ENCODE assay signal across 30 cellular contexts in the genomic region with DNA sequence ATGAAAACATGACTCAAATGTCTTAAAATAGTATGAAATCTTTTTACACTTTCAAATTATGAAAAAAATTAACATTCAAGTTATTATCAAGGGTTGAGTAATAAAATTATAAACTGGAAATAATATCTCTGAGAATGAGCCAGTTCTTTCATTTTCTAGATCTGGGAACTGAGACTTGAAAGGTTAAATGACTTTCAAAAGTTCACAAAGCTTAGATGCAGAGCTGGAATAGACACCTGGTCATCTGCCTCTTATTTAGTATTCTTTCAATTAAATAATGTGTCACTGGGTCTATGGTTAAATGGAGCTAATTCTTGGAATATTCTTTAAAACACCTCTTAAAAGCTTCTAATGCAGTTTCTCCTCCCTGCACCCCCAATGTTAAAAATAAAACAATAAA.
"Had no signal": no experiment of that assay in that cellular context is flagged by ENCODE, and none has a peak within 500 bp of the region (broad histone marks: within the 10 kb centered on the region; RNA-seq: fewer than 3 reads in every experiment).

No MANE protein-coding gene starts in this region.

- H3K4me3 ChIP-seq: adrenal gland, ascending aorta, colonic mucosa, dorsolateral prefrontal cortex, esophagus muscularis mucosa, hepatocyte, lower lobe of right lung, testis, uterus had no signal

- FAIRE-seq: endothelial cell of umbilical vein, frontal cortex had no signal

- H3K9me3 ChIP-seq: adrenal gland, ascending aorta, colonic mucosa, esophagus muscularis mucosa, lower lobe of right lung, testis, uterus had no signal

- H3K27ac ChIP-seq: adrenal gland, ascending aorta, brain microvascular endothelial cell, colonic mucosa, hepatocyte, lower lobe of right lung, testis had no signal

- H3K36me3 ChIP-seq: adrenal gland, ascending aorta, colonic mucosa, uterus had no signal

- H3K4me1 ChIP-seq: colonic mucosa, lower lobe of right lung, uterus had no signal

- ATAC-seq: activated CD8-positive, alpha-beta memory T cell treated with anti-CD3 and anti-CD28 coated beads, Interleukin-2, amount 10 ng/mL, durations not matched to agents 7 days and 5 days; activated CD8-positive, alpha-beta T cell treated with anti-CD3 and anti-CD28 coated beads for 36 hours; effector memory CD8-positive, alpha-beta T cell; left lobe of liver; lower lobe of right lung; naive thymus-derived CD4-positive, alpha-beta T cell; sciatic nerve; stimulated activated memory B cell treated with anti-CD40 and anti-IgM and Interleukin-4, amounts not matched to agents 10 μg/mL and 1 μg/mL and 100 μg/mL, for 72 hours had no signal

- H3K4me2 ChIP-seq: hepatocyte had no signal

- H2AFZ ChIP-seq: hepatocyte had no signal

- DNase-seq: activated CD4-positive, alpha-beta T cell treated with anti-CD3 and anti-CD28 coated beads, Interleukin-2, amount 10 ng/mL, durations not matched to agents 7 days and 5 days; activated CD4-positive, CD25-positive, alpha-beta regulatory T cell treated with anti-CD3 and anti-CD28 coated beads, Interleukin-2, amount 50 U/mL, for 72 hours; activated CD8-positive, alpha-beta memory T cell treated with anti-CD3 and anti-CD28 coated beads, Interleukin-2, amount 10 ng/mL, durations not matched to agents 7 days and 5 days; activated CD8-positive, alpha-beta T cell treated with anti-CD3 and anti-CD28 coated beads for 36 hours; activated gamma-delta T cell treated with Interleukin-2 at 50 U/mL for 16 hours; activated T-cell treated with anti-CD3 and anti-CD28 coated beads, Interleukin-2, amount 50 U/mL, for 1 hour; adrenal gland; brain microvascular endothelial cell; caudate nucleus; colonic mucosa; dorsolateral prefrontal cortex; effector memory CD8-positive, alpha-beta T cell; glutamatergic neuron; immature natural killer cell; lower lobe of right lung; naive thymus-derived CD4-positive, alpha-beta T cell; occipital lobe; small intestine; stimulated activated CD4-positive, alpha-beta T cell treated with anti-CD3 and anti-CD28 coated beads, Interleukin-2, amount 100 ng/mL, for 24 hours; testis; trophoblast cell; uterus had no signal

- H3K27me3 ChIP-seq: adrenal gland, ascending aorta, brain microvascular endothelial cell, colonic mucosa, dorsolateral prefrontal cortex, esophagus muscularis mucosa, hepatocyte, testis, uterus had no signal
